Comparison of ENCODE assay signal across 6 cellular contexts in the genomic region with DNA sequence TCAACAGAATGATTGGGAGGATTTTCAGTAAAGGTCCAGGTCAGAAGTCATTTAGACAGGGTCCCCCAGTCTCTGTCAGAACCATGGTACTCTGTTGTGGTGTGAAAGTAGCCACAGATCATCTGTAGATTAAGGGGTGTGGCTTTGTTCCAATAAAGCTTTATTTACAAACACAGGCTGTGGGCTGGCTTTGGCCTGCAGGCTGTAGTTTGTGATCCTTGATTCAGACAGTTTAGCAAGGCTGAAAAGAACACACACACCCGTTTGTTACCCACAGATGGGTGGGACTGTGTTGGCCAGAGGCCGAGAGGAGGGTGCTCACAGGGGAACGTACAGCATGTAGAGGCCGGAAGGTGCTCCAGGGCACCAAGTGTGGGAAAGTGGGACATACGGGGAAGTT. TPM values are rescaled to one million over a fixed set of nuclear protein-coding genes. Genes with fewer than 3 reads are reported as not detected.
"Had no signal": no experiment of that assay in that cellular context is flagged by ENCODE, and none has a peak within 500 bp of the region (broad histone marks: within the 10 kb centered on the region; RNA-seq: fewer than 3 reads in every experiment).

No MANE protein-coding gene starts in this region.

RNA-seq across cellular contexts. Expression of gene FAM90A1, which starts 3.6 kb away (rescaled TPM):
- total RNA-seq: osteoblast, progenitor cell of endocrine pancreas, suprapubic skin, transverse colon, urinary bladder had no signal
- polyA plus RNA-seq: neural cell had no signal
